ENCODE assay signal across 20 cellular contexts in genomic region chr7:124429923-124430322, GRCh38.
DNase-seq lines count a peak whose midpoint lies in the region; ATAC-seq, FAIRE-seq and TF ChIP-seq lines count a peak whose summit lies in the region.
"Had no signal": no experiment of that assay in that cellular context is flagged by ENCODE, and none has a peak within 500 bp of the region (broad histone marks: within the 10 kb centered on the region; RNA-seq: fewer than 3 reads in every experiment).

No MANE protein-coding gene starts in this region.

- POLR2A ChIA-PET in K562 (lab: Yijun Ruan, JAX) = no interaction called here

- H3K9me3 ChIP-seq in BE2C (no peaks in the 10 kb centered on the region), K562 (replicated peaks; ENCODE audit: control insufficient read depth, insufficient read depth, low read depth, low read length) (no peaks in the 10 kb centered on the region; the same call in 1 of the 2 replicates)
- H3K9me3 ChIP-seq: BLaER1 had no signal

- no peak for ATAC-seq in K562
- ATAC-seq in HG02884 (IDR thresholded peaks at IDR 0.05; ENCODE audit: unreplicated experiment) = no peak
- ATAC-seq: GM23338 had no signal

- H3K36me3 ChIP-seq in BE2C (no peaks in the 10 kb centered on the region), K562 (ENCODE audit: control insufficient read depth, insufficient read depth, low read length) (no peaks in the 10 kb centered on the region)
- H3K36me3 ChIP-seq: BLaER1 had no signal

- no peaks in the 10 kb centered on the region for H3K79me2 ChIP-seq in K562 (ENCODE audit: control insufficient read depth, insufficient read depth, low read length)

- no peak overlapping the region for H3K27ac ChIP-seq in K562 (ENCODE audit: extremely low read depth, low read depth, low read length)
- H3K27ac ChIP-seq: 22Rv1, BLaER1 had no signal

- H3K9me1 ChIP-seq in K562 (ENCODE audit: control insufficient read depth, insufficient read depth, low read length) = no peaks in the 10 kb centered on the region

- no peak overlapping the region for H3K4me2 ChIP-seq in K562 (ENCODE audit: insufficient read depth, low read length)
- H3K4me2 ChIP-seq: BLaER1, GM23338 had no signal

- H4K20me1 ChIP-seq in K562 (replicated peaks; ENCODE audit: control insufficient read depth, insufficient read depth, low read length) = no peaks in the 10 kb centered on the region
- H4K20me1 ChIP-seq: BLaER1 had no signal

- BruUV-seq in K562 (replicated peaks; lab: Mats Ljungman, UMichigan) = no TSS peak

- H3K4me1 ChIP-seq in BE2C (no peaks in the 10 kb centered on the region; the same call in 1 of the 2 replicates), K562 (replicated peaks in 1 of 2; ENCODE audit: control insufficient read depth in 2 of 2, insufficient read depth in 2 of 2, low read length in 2 of 2) (no peaks in the 10 kb centered on the region)

- no peak for TF ChIP-seq EP300 in K562 (IDR thresholded peaks at IDR 0.05; ENCODE audit: low read length)

- FAIRE-seq in K562 (lab: Jason Lieb, UNC) = no peak
- FAIRE-seq: D721Med, G401.6, GM12891, HTR-8/SVneo had no signal

- H3K4me3 ChIP-seq in BE2C (ENCODE audit: low read depth, low read length) = no peak overlapping the region
- no peak overlapping the region for H3K4me3 ChIP-seq in K562
- H3K4me3 ChIP-seq: BLaER1, GM23338 had no signal

- CTCF ChIA-PET in K562 (lab: Yijun Ruan, JAX; ENCODE audit: low intra/inter-chr PET ratio) = no interaction called here

- no peak for TF ChIP-seq POLR2A in K562 (conservative IDR thresholded peaks at IDR 0.05)

- intact Hi-C loops in K562 (cut with micrococcal nuclease) = no loop called here

- DNase-seq in NCI-H2081 (lab: John Stamatoyannopoulos, UW) (peak; percentile 4 to 21), NCI-H2081 treated with DMSO at 0.1 percent for 48 hours (lab: John Stamatoyannopoulos, UW) (no peak), BE2C (peak; percentile 43), NCI-H1105 (lab: John Stamatoyannopoulos, UW) (peak; percentile 49), K562 (ENCODE audit: extremely low read depth in 1 of 4, low spot score in 3 of 4) (no peak), dermis blood vessel endothelial cell (no peak), SIG-M5 treated with dmso at 0.1 percent for 504 hours (lab: John Stamatoyannopoulos, UW; ENCODE audit: unreplicated experiment) (no peak)
- DNase-seq: CD4-positive, CD25-positive, alpha-beta regulatory T cell; DMS153; DMS79 treated with DMSO at 0.1 percent for 48 hours; EL; H7 had no signal

- H3K27me3 ChIP-seq in BE2C = no peaks in the 10 kb centered on the region
- no peaks in the 10 kb centered on the region for H3K27me3 ChIP-seq in K562 (ENCODE audit: control insufficient read depth in 2 of 2, insufficient read depth in 2 of 2, low read length in 2 of 2)
- H3K27me3 ChIP-seq: BLaER1 had no signal

- 3% methylated on average over 4 of the region's 4 CpGs for WGBS in K562 (ENCODE audit: insufficient coverage, low coverage, missing lambda C conversion rate)

- in situ Hi-C loops in K562 (cut with MboI) = no loop called here

- no peak for TF ChIP-seq RAD21 in K562 (CRISPR knock-in tag; conservative IDR thresholded peaks at IDR 0.05 in 1 of 2, IDR thresholded peaks at IDR 0.05 in 1 of 2)

- no peak overlapping the region for H3K9ac ChIP-seq in K562 (ENCODE audit: insufficient read depth in 1 of 2, low read depth in 2 of 2, low read length in 2 of 2)
- H3K9ac ChIP-seq: BLaER1 had no signal

- no peak overlapping the region for H2AFZ ChIP-seq in K562 (ENCODE audit: low read depth, low read length)
- H2AFZ ChIP-seq: GM23338 had no signal

- TF ChIP-seq CTCF in BE2C (IDR thresholded peaks at IDR 0.05; ENCODE audit: low read depth, low read length) (no peak), K562 (IDR thresholded peaks at IDR 0.05 in 2 of 3, conservative IDR thresholded peaks at IDR 0.05 in 1 of 3; ENCODE audit: insufficient read depth in 2 of 3, low read depth in 1 of 3, low read length in 3 of 3) (no peak)

TF ChIP-seq in K562, 482 proteins besides CTCF, POLR2A, EP300 and RAD21:
- TF ChIP-seq NFIC (IDR thresholded peaks at IDR 0.05) = peak; percentile 62
- TF ChIP-seq NONO (IDR thresholded peaks at IDR 0.05; ENCODE audit: low read depth in 2 of 2, low read length in 1 of 2) = no peak
- no peak for TF ChIP-seq HNRNPH1 (optimal IDR thresholded peaks at IDR 0.05; ENCODE audit: low read depth, low read length)

Comparison
In these comparisons a context has a peak if more than half of its experiments do, and no peak if none do; other contexts are left out.
1. DNase-seq: peak in NCI-H2081 (2 of 2), BE2C (single experiment) and NCI-H1105 (single experiment); none in NCI-H2081 treated with DMSO at 0.1 percent for 48 hours (single experiment), K562 (0 of 4), dermis blood vessel endothelial cell (single experiment) and SIG-M5 treated with dmso at 0.1 percent for 504 hours (single experiment).